In genomic region chr1:203470240-203470639, GRCh38 we compare ENCODE assay signal across 29 cellular contexts. TPM values are rescaled to one million over a fixed set of nuclear protein-coding genes. Genes with fewer than 3 reads are reported as not detected.
"Had no signal": no experiment of that assay in that cellular context is flagged by ENCODE, and none has a peak within 500 bp of the region (broad histone marks: within the 10 kb centered on the region; RNA-seq: fewer than 3 reads in every experiment).

No MANE protein-coding gene starts in this region.

- H3K4me3 ChIP-seq: coronary artery, esophagus squamous epithelium, heart right ventricle, left lung, lower lobe of right lung, ovary, skin epidermis, spleen, thoracic aorta had no signal

- H3K36me3 ChIP-seq: esophagus squamous epithelium, heart right ventricle, left lung, lower lobe of right lung, ovary, spleen, thoracic aorta had no signal

- H3K9me3 Mint-ChIP-seq: effector memory CD8-positive, alpha-beta T cell; natural killer cell; stimulated activated memory B cell treated with anti-CD40 and anti-IgM and Interleukin-4, amounts not matched to agents 10 μg/mL and 1 μg/mL and 100 μg/mL, for 72 hours; stimulated activated naive CD8-positive, alpha-beta T cell treated with anti-CD3 and anti-CD28 coated beads, Interleukin-15, Interleukin-2, amounts not matched to agents 100 ng/mL and 50 ng/mL, for 24 hours had no signal

- H3K27me3 ChIP-seq: ovary had no signal

- H3K4me3 Mint-ChIP-seq: effector memory CD8-positive, alpha-beta T cell; natural killer cell; stimulated activated memory B cell treated with anti-CD40 and anti-IgM and Interleukin-4, amounts not matched to agents 10 μg/mL and 1 μg/mL and 100 μg/mL, for 72 hours; stimulated activated naive CD8-positive, alpha-beta T cell treated with anti-CD3 and anti-CD28 coated beads, Interleukin-15, Interleukin-2, amounts not matched to agents 100 ng/mL and 50 ng/mL, for 24 hours had no signal

- H3K9me3 ChIP-seq: esophagus squamous epithelium, heart right ventricle, left lung, lower lobe of right lung, ovary, spleen, thoracic aorta had no signal

- H3K27ac Mint-ChIP-seq: effector memory CD8-positive, alpha-beta T cell; natural killer cell; stimulated activated memory B cell treated with anti-CD40 and anti-IgM and Interleukin-4, amounts not matched to agents 10 μg/mL and 1 μg/mL and 100 μg/mL, for 72 hours; stimulated activated naive CD8-positive, alpha-beta T cell treated with anti-CD3 and anti-CD28 coated beads, Interleukin-15, Interleukin-2, amounts not matched to agents 100 ng/mL and 50 ng/mL, for 24 hours had no signal

- H3K36me3 Mint-ChIP-seq: natural killer cell; stimulated activated memory B cell treated with anti-CD40 and anti-IgM and Interleukin-4, amounts not matched to agents 10 μg/mL and 1 μg/mL and 100 μg/mL, for 72 hours had no signal

- H3K4me1 Mint-ChIP-seq: natural killer cell; stimulated activated memory B cell treated with anti-CD40 and anti-IgM and Interleukin-4, amounts not matched to agents 10 μg/mL and 1 μg/mL and 100 μg/mL, for 72 hours had no signal

- H3K27ac ChIP-seq: esophagus squamous epithelium, heart right ventricle, left lung, lower lobe of right lung, skin epidermis, spleen, thoracic aorta had no signal

- DNase-seq: dermis blood vessel endothelial cell; effector memory CD8-positive, alpha-beta T cell; erythroblast; esophagus squamous epithelium; foreskin melanocyte; glutamatergic neuron; heart right ventricle; hippocampal formation; left cardiac atrium; left lung; lower lobe of right lung; natural killer cell; occipital lobe; retina; spleen; stimulated activated CD4-positive, alpha-beta T cell treated with anti-CD3 and anti-CD28 coated beads, Interleukin-4, amount 100 ng/mL, for 4 hours; trophoblast cell had no signal

- ATAC-seq: effector memory CD8-positive, alpha-beta T cell; heart right ventricle; left cardiac atrium; left lung; lower lobe of right lung; natural killer cell; stimulated activated memory B cell treated with anti-CD40 and anti-IgM and Interleukin-4, amounts not matched to agents 10 μg/mL and 1 μg/mL and 100 μg/mL, for 72 hours had no signal

RNA-seq across cellular contexts. Expression of gene PRELP, which starts 5.4 kb away (rescaled TPM):
- total RNA-seq: dermis blood vessel endothelial cell, mononuclear cell, natural killer cell, pulmonary artery endothelial cell had no signal

RNA-seq across cellular contexts. Expression of gene OPTC, which starts 23.7 kb away (rescaled TPM):
- total RNA-seq: cardiac septum, dermis blood vessel endothelial cell, esophagus squamous epithelium, heart right ventricle, kidney epithelial cell, left cardiac atrium, left lung, lower lobe of right lung, mesenteric fat pad, mononuclear cell, natural killer cell, occipital lobe, ovary, pulmonary artery endothelial cell, spleen, thoracic aorta, urinary bladder had no signal
- polyA plus RNA-seq: heart right ventricle, spleen had no signal
